6 cellular contexts compared by ENCODE assay signal in genomic region chr22:20956258-20957117, GRCh38. TPM values are rescaled to one million over a fixed set of nuclear protein-coding genes. Genes with fewer than 3 reads are reported as not detected.
DNase-seq lines count a peak whose midpoint lies in the region; ATAC-seq, FAIRE-seq and TF ChIP-seq lines count a peak whose summit lies in the region.

No MANE protein-coding gene starts in this region.

- peaks cover 15 to 33% (median 21%) of the 10 kb centered on the region in 3 donors for H3K4me1 ChIP-seq in pancreas

- H3K4me3 ChIP-seq in bronchial epithelial cell (ENCODE audit: low read depth, low read length) = peak overlapping the region; percentile 93
- peak overlapping the region; percentile 39 to 84 (median 58) for H3K4me3 ChIP-seq in pancreas

- peak overlapping the region in 3 of 4 donors; percentile 22 to 31 (median 26) for H3K27ac ChIP-seq in pancreas

- WGBS in pancreas, 2 donors = 39 to 45% methylated on average over 29 of the region's 29 CpGs

- TF ChIP-seq CTCF in bronchial epithelial cell (IDR thresholded peaks at IDR 0.05; ENCODE audit: insufficient read depth, low read length, severe bottlenecking) (peak; percentile 55), pancreas (IDR thresholded peaks at IDR 0.05) (no peak)

- DNase-seq in HT1080 (ENCODE audit: low read depth) (peak; percentile 26), bronchial epithelial cell (ENCODE audit: low read depth) (peak; percentile 83), pancreas (peak in 4 of 6 donors; percentile 31 to 60 (median 49)), NCI-H1048 (lab: John Stamatoyannopoulos, UW) (no peak)

- no peaks in the 10 kb centered on the region for H3K9me3 ChIP-seq in pancreas

- H3K36me3 ChIP-seq in bronchial epithelial cell (ENCODE audit: control insufficient read depth, insufficient read depth, low read length) (peaks cover 9% of the 10 kb centered on the region), pancreas (peaks cover 0 to 2% (median 0%) of the 10 kb centered on the region in 3 donors)

- intact Hi-C loops in pancreas (cut with DNase I) = no loop called here

- ATAC-seq in pancreas = peak; percentile 9 to 33 (median 22)
- ATAC-seq in GM19397 (IDR thresholded peaks at IDR 0.05; ENCODE audit: unreplicated experiment) = no peak
- ATAC-seq in HG02571 (IDR thresholded peaks at IDR 0.05; ENCODE audit: unreplicated experiment) = no peak

- no peak for FAIRE-seq in bronchial epithelial cell (lab: Jason Lieb, UNC)
- FAIRE-seq in pancreas (lab: Jason Lieb, UNC) = no peak

- no peaks in the 10 kb centered on the region for H3K27me3 ChIP-seq in bronchial epithelial cell (ENCODE audit: control insufficient read depth, insufficient read depth, low read length)
- no peaks in the 10 kb centered on the region for H3K27me3 ChIP-seq in pancreas

RNA-seq across cellular contexts. Expression of gene AIFM3, which starts 10.6 kb away (rescaled TPM):
- total RNA-seq in HT1080 (2014; rRNA removed; shearing (Covaris generic)) = 0.63 TPM in 1 of 2 replicates, not detected in the other
- 0.03 TPM in 1 of 2 replicates, not detected in the other for polyA plus RNA-seq in HT1080 (2015; cell fraction: cytosol; rRNA removed)
- polyA plus RNA-seq in HT1080 (2015; cell fraction: nucleus; rRNA removed) = 0.53 and 1.7 TPM in 2 replicates
- total RNA-seq in bronchial epithelial cell (2.4 and 2.8 TPM in 2 replicates), pancreas (1 to 10 TPM in 4 of 6 donors, under 1 TPM in 2; 0.63 to 2.3 (median 1.1) TPM)
- 1 to 10 TPM; 1.4 to 4.5 TPM for polyA plus RNA-seq in pancreas

RNA-seq across cellular contexts. Expression of gene LZTR1, which starts 25.6 kb away (rescaled TPM):
- 33.2 and 35.3 TPM in 2 replicates for total RNA-seq in HT1080 (2014; rRNA removed; shearing (Covaris generic))
- 23.3 and 23.5 TPM in 2 replicates for polyA plus RNA-seq in HT1080 (2015; cell fraction: cytosol; rRNA removed)
- polyA plus RNA-seq in HT1080 (2015; cell fraction: nucleus; rRNA removed) = 142 and 157 TPM in 2 replicates
- total RNA-seq in bronchial epithelial cell = 14.7 and 23.2 TPM in 2 replicates
- total RNA-seq in pancreas = 10 to 100 TPM; 15.0 to 42.0 (median 21.8) TPM
- polyA plus RNA-seq in pancreas = 10 to 100 TPM; 53.4 to 56.2 TPM

RNA-seq across cellular contexts. Expression of gene CRKL, which starts 39.3 kb away (rescaled TPM):
- 37.4 and 48.8 TPM in 2 replicates for total RNA-seq in HT1080 (2014; rRNA removed; shearing (Covaris generic))
- polyA plus RNA-seq in HT1080 (2015; cell fraction: cytosol; rRNA removed) = 38.0 and 44.6 TPM in 2 replicates
- polyA plus RNA-seq in HT1080 (2015; cell fraction: nucleus; rRNA removed) = 44.4 and 45.3 TPM in 2 replicates
- total RNA-seq in bronchial epithelial cell (64.8 and 72.9 TPM in 2 replicates), pancreas (10 to 100 TPM; 15.8 to 29.4 (median 20.9) TPM)
- 10 to 100 TPM in 1 of 2 donors, 1 to 10 TPM in 1; 9.1 to 13.3 TPM for polyA plus RNA-seq in pancreas

RNA-seq across cellular contexts. Expression of gene THAP7, which starts 45.4 kb away (rescaled TPM):
- total RNA-seq in HT1080 (2014; rRNA removed; shearing (Covaris generic)) = 57.3 and 64.0 TPM in 2 replicates
- polyA plus RNA-seq in HT1080 (2015; cell fraction: cytosol; rRNA removed) = 31.1 and 40.0 TPM in 2 replicates
- 39.3 and 50.6 TPM in 2 replicates for polyA plus RNA-seq in HT1080 (2015; cell fraction: nucleus; rRNA removed)
- total RNA-seq in bronchial epithelial cell = 23.2 and 29.0 TPM in 2 replicates
- 10 to 100 TPM in 5 of 6 donors, 1 to 10 TPM in 1; 9.0 to 16.0 (median 13.0) TPM for total RNA-seq in pancreas
- polyA plus RNA-seq in pancreas = 10 to 100 TPM; 52.1 to 54.9 TPM

RNA-seq across cellular contexts. Expression of gene P2RX6, which starts 58.5 kb away (rescaled TPM):
- 0.45 and 0.87 TPM in 2 replicates for total RNA-seq in HT1080 (2014; rRNA removed; shearing (Covaris generic))
- 0.29 and 0.37 TPM in 2 replicates for polyA plus RNA-seq in HT1080 (2015; cell fraction: cytosol; rRNA removed)
- 4.0 and 6.1 TPM in 2 replicates for polyA plus RNA-seq in HT1080 (2015; cell fraction: nucleus; rRNA removed)
- 0.13 and 0.26 TPM in 2 replicates for total RNA-seq in bronchial epithelial cell
- under 1 TPM in 5 of 6 donors, not detected in 1; 0.09 to 0.40 (median 0.37) TPM for total RNA-seq in pancreas
- 1 to 10 TPM in 1 of 2 donors, under 1 TPM in 1; 0.57 to 2.9 TPM for polyA plus RNA-seq in pancreas

Comparison
In these comparisons a context has a peak if more than half of its experiments do, and no peak if none do; other contexts are left out.
1. ATAC-seq: peak in pancreas (4 of 4); none in GM19397 (single experiment) and HG02571 (single experiment).